In genomic region chr9:137578518-137579258, GRCh38 we compare ENCODE assay signal across 8 cellular contexts. TPM values are rescaled to one million over a fixed set of nuclear protein-coding genes. Genes with fewer than 3 reads are reported as not detected.
DNase-seq lines count a peak whose midpoint lies in the region; FAIRE-seq and TF ChIP-seq lines count a peak whose summit lies in the region.

TSS of gene DPH7 (minus strand) at chr9:137578925. CDS start at chr9:137578777, 148 bp downstream.

- peak; percentile 69 for TF ChIP-seq POLR2A in H54 (IDR thresholded peaks at IDR 0.05; ENCODE audit: low read depth, low read length)
- peak; percentile 78 for TF ChIP-seq POLR2A in Raji (IDR thresholded peaks at IDR 0.05; ENCODE audit: insufficient read depth, low read depth, low read length)

- H3K27ac ChIP-seq in neural progenitor cell, result peak within 1 kb of the TSS; percentile 36

- FAIRE-seq in H54 (lab: Jason Lieb, UNC), result no peak

- H3K9me3 ChIP-seq in Loucy (ENCODE audit: insufficient read depth, low read depth, low read length) (no peaks in the 10 kb centered on the region), neural progenitor cell (ENCODE audit: low read depth) (no peaks in the 10 kb centered on the region)

- peaks cover 35% of the 10 kb centered on the region for H3K79me2 ChIP-seq in Loucy (ENCODE audit: insufficient read depth, low read length)
- peaks cover 34% of the 10 kb centered on the region for H3K79me2 ChIP-seq in neural progenitor cell (ENCODE audit: low read depth)

- in situ Hi-C loops in G401 (cut with HindIII; ENCODE audit: low sequenced_read_pairs), result no loop called here

- H3K4me1 ChIP-seq in Loucy (ENCODE audit: insufficient read depth, low read length, poor library complexity, severe bottlenecking) (peaks cover 21% of the 10 kb centered on the region), neural progenitor cell (peaks cover 16% of the 10 kb centered on the region)

- H3F3A ChIP-seq in Loucy (ENCODE audit: low read depth) (no peaks in the 10 kb centered on the region), neural progenitor cell (ENCODE audit: low read depth) (peaks cover 15% of the 10 kb centered on the region)

- H3K4me1 Mint-ChIP-seq in neural progenitor cell, result peaks cover 24% of the 10 kb centered on the region

- H3K4me3 ChIP-seq in Loucy (ENCODE audit: low read length, poor library complexity, severe bottlenecking) (peak within 1 kb of the TSS; percentile 96), foreskin fibroblast (ENCODE audit: low read depth in 1 of 2, low read length in 2 of 2) (peak within 1 kb of the TSS; percentile 82 to 90), neural progenitor cell (peak within 1 kb of the TSS; percentile 71)

- TF ChIP-seq CTCF in Loucy (conservative IDR thresholded peaks at IDR 0.05; ENCODE audit: low read length), result peak; percentile 77
- TF ChIP-seq CTCF in foreskin fibroblast (IDR thresholded peaks at IDR 0.05; ENCODE audit: low read depth, low read length), result peak; percentile 87
- TF ChIP-seq CTCF in neural progenitor cell (IDR thresholded peaks at IDR 0.05), result peak; percentile 83

- peaks cover 29% of the 10 kb centered on the region for H3K36me3 Mint-ChIP-seq in neural progenitor cell

- H4K20me1 ChIP-seq in Loucy (ENCODE audit: insufficient read depth, low read length, poor library complexity, severe bottlenecking), result peaks cover 25% of the 10 kb centered on the region
- H4K20me1 ChIP-seq in neural progenitor cell (ENCODE audit: low read depth), result peaks cover 48% of the 10 kb centered on the region

- H3K36me3 ChIP-seq in Loucy (ENCODE audit: insufficient read depth, low read length) (peaks cover 12% of the 10 kb centered on the region; the same call in 1 of the 2 replicates), neural progenitor cell (no peaks in the 10 kb centered on the region)

- H3K9me2 ChIP-seq in Loucy (replicated peaks; ENCODE audit: low read depth, low read length), result no peaks in the 10 kb centered on the region

- H3K27me3 ChIP-seq in Loucy (ENCODE audit: insufficient read depth, low read length, poor library complexity, severe bottlenecking), result no peaks in the 10 kb centered on the region
- H3K27me3 ChIP-seq in neural progenitor cell, result no peaks in the 10 kb centered on the region

- H3K9ac ChIP-seq in Loucy (ENCODE audit: low read depth, low read length, poor library complexity, severe bottlenecking), result peak within 1 kb of the TSS; percentile 92
- H3K9ac ChIP-seq in neural progenitor cell, result peak within 1 kb of the TSS; percentile 66

- peak within 1 kb of the TSS; percentile 79 for H2AFZ ChIP-seq in Loucy (ENCODE audit: low read length)
- H2AFZ ChIP-seq in neural progenitor cell (replicated peaks), result peak within 1 kb of the TSS; percentile 52

- no peak within 1 kb of the TSS for H3K27ac Mint-ChIP-seq in neural progenitor cell

- DNase-seq in G401 (ENCODE audit: low spot score) (peak; percentile 93), H54 (ENCODE audit: insufficient read length, low spot score) (peak; percentile 99), activated gamma-delta T cell (lab: John Stamatoyannopoulos, UW) (peak; percentile 92), foreskin fibroblast (peak; percentile 90 to 98), neural progenitor cell (ENCODE audit: low spot score) (peak; percentile 97), stromal cell of bone marrow (ENCODE audit: low read depth) (peak; percentile 86)

- H3K4me2 ChIP-seq in Loucy (ENCODE audit: low read depth, low read length, poor library complexity, severe bottlenecking) (peak within 1 kb of the TSS; percentile 89), neural progenitor cell (peak within 1 kb of the TSS; percentile 98)

- H3K4me3 Mint-ChIP-seq in neural progenitor cell, result peak within 1 kb of the TSS; percentile 91

- H3K9me3 Mint-ChIP-seq in neural progenitor cell, result no peaks in the 10 kb centered on the region

- H3K27me3 Mint-ChIP-seq in neural progenitor cell (ENCODE audit: insufficient read depth, low read depth), result peaks cover 12% of the 10 kb centered on the region

RNA-seq across cellular contexts. Expression of gene DPH7, which starts in this region (rescaled TPM):
- 39.0 and 46.2 TPM in 2 replicates for total RNA-seq in G401 (2014; rRNA removed; shearing (Covaris generic))
- 37.6 and 55.2 TPM in 2 replicates for total RNA-seq in neural progenitor cell (ENCODE audit: low replicate concordance)

Comparison
In these comparisons a context has a peak if more than half of its experiments do, and no peak if none do; other contexts are left out.
1. Peak in every context shown above with its lines: DNase-seq, H3K4me3 ChIP-seq and H3K27ac ChIP-seq.